11 cellular contexts compared by ENCODE assay signal in genomic region chr9:14309403-14309802, GRCh38. TPM values are rescaled to one million over a fixed set of nuclear protein-coding genes. Genes with fewer than 3 reads are reported as not detected.
A peak's percentile ranks its signal among the peaks of the same experiment; 100 is the strongest.
DNase-seq lines count a peak whose midpoint lies in the region; ATAC-seq and TF ChIP-seq lines count a peak whose summit lies in the region.
"Had no signal": no experiment of that assay in that cellular context is flagged by ENCODE, and none has a peak within 500 bp of the region (broad histone marks: within the 10 kb centered on the region; RNA-seq: fewer than 3 reads in every experiment).

No MANE protein-coding gene starts in this region.

- H3K27ac ChIP-seq in VCaP: peak overlapping the region; percentile 100

- ATAC-seq in stimulated activated naive CD8-positive, alpha-beta T cell treated with anti-CD3 and anti-CD28 coated beads, Interleukin-15, Interleukin-2, amounts not matched to agents 100 U/mL and 50 U/mL, for 24 hours: peak; percentile 53
- ATAC-seq in stimulated activated memory B cell treated with anti-CD40 and anti-IgM and Interleukin-4, amounts not matched to agents 10 μg/mL and 1 μg/mL and 100 μg/mL, for 72 hours: no peak
- no peak for ATAC-seq in GM18511 (IDR thresholded peaks at IDR 0.05; ENCODE audit: unreplicated experiment)

- no peaks in the 10 kb centered on the region for H3K27me3 ChIP-seq in MG63

- DNase-seq in MG63: peak; percentile 51
- peak; percentile 35 for DNase-seq in globus pallidus (ENCODE audit: low spot score)
- no peak for DNase-seq in stimulated activated naive CD8-positive, alpha-beta T cell treated with anti-CD3 and anti-CD28 coated beads, Interleukin-15, Interleukin-2, amounts not matched to agents 100 U/mL and 50 U/mL, for 24 hours
- no peak for DNase-seq in hepatic stellate cell (ENCODE audit: low spot score)
- no peak for DNase-seq in GM20000 (ENCODE audit: low spot score)
- DNase-seq: activated CD4-positive, CD25-positive, alpha-beta regulatory T cell; effector memory CD4-positive, alpha-beta T cell; NCI-H1092 had no signal

- no peaks in the 10 kb centered on the region for H3K9me3 Mint-ChIP-seq in stimulated activated memory B cell treated with anti-CD40 and anti-IgM and Interleukin-4, amounts not matched to agents 10 μg/mL and 1 μg/mL and 100 μg/mL, for 72 hours

- H3K4me1 Mint-ChIP-seq in stimulated activated memory B cell treated with anti-CD40 and anti-IgM and Interleukin-4, amounts not matched to agents 10 μg/mL and 1 μg/mL and 100 μg/mL, for 72 hours: peaks cover 9% of the 10 kb centered on the region

- H3K27me3 Mint-ChIP-seq in stimulated activated memory B cell treated with anti-CD40 and anti-IgM and Interleukin-4, amounts not matched to agents 10 μg/mL and 1 μg/mL and 100 μg/mL, for 72 hours: peaks cover 51% of the 10 kb centered on the region

- no peaks in the 10 kb centered on the region for H3K9me3 ChIP-seq in MG63

- no peak overlapping the region for H3K27ac Mint-ChIP-seq in stimulated activated memory B cell treated with anti-CD40 and anti-IgM and Interleukin-4, amounts not matched to agents 10 μg/mL and 1 μg/mL and 100 μg/mL, for 72 hours

- TF ChIP-seq CTCF in VCaP (conservative IDR thresholded peaks at IDR 0.05) (no peak), GM20000 (IDR thresholded peaks at IDR 0.05; ENCODE audit: extremely low read depth, missing control alignments) (no peak)

- no peak overlapping the region for H3K4me3 ChIP-seq in MG63

- H3K36me3 Mint-ChIP-seq in stimulated activated memory B cell treated with anti-CD40 and anti-IgM and Interleukin-4, amounts not matched to agents 10 μg/mL and 1 μg/mL and 100 μg/mL, for 72 hours: no peaks in the 10 kb centered on the region

- peaks cover 36% of the 10 kb centered on the region for H3K36me3 ChIP-seq in MG63

- no peak overlapping the region for H3K4me3 Mint-ChIP-seq in stimulated activated memory B cell treated with anti-CD40 and anti-IgM and Interleukin-4, amounts not matched to agents 10 μg/mL and 1 μg/mL and 100 μg/mL, for 72 hours

RNA-seq across cellular contexts. Expression of gene NFIB, which starts 4.5 kb away (rescaled TPM):
- 47.3 and 62.1 TPM in 2 replicates for total RNA-seq in MG63 (2014; rRNA removed; shearing (Covaris generic); ENCODE audit: low replicate concordance)

Comparison
In these comparisons a context has a peak if more than half of its experiments do, and no peak if none do; other contexts are left out.
1. DNase-seq: peak in MG63 (single experiment) and globus pallidus (single experiment); none in stimulated activated naive CD8-positive, alpha-beta T cell treated with anti-CD3 and anti-CD28 coated beads, Interleukin-15, Interleukin-2, amounts not matched to agents 100 U/mL and 50 U/mL, for 24 hours (single experiment), hepatic stellate cell (single experiment) and GM20000 (single experiment).